In genomic region chr9:124110307-124110915, GRCh38 we compare ENCODE assay signal across 9 cellular contexts.
A peak's percentile ranks its signal among the peaks of the same experiment; 100 is the strongest.
DNase-seq lines count a peak whose midpoint lies in the region; ATAC-seq and TF ChIP-seq lines count a peak whose summit lies in the region.
"Had no signal": no experiment of that assay in that cellular context is flagged by ENCODE, and none has a peak within 500 bp of the region (broad histone marks: within the 10 kb centered on the region; RNA-seq: fewer than 3 reads in every experiment).

No MANE protein-coding gene starts in this region.

- H3K27ac ChIP-seq in gastroesophageal sphincter, result no peak overlapping the region
- H3K27ac ChIP-seq: breast epithelium had no signal

- H3K4me1 ChIP-seq in gastroesophageal sphincter, result no peaks in the 10 kb centered on the region
- H3K4me1 ChIP-seq: breast epithelium had no signal

- H3K36me3 Mint-ChIP-seq in activated CD4-positive, alpha-beta memory T cell treated with anti-CD3 and anti-CD28 coated beads, Interleukin-2, amount 10 ng/mL, durations not matched to agents 7 days and 5 days (ENCODE audit: low read depth), result no peaks in the 10 kb centered on the region

- no peak overlapping the region for H3K4me3 ChIP-seq in gastroesophageal sphincter
- H3K4me3 ChIP-seq: breast epithelium had no signal

- H3K27ac Mint-ChIP-seq in activated CD4-positive, alpha-beta memory T cell treated with anti-CD3 and anti-CD28 coated beads, Interleukin-2, amount 10 ng/mL, durations not matched to agents 7 days and 5 days, result no peak overlapping the region

- H3K27me3 Mint-ChIP-seq in activated CD4-positive, alpha-beta memory T cell treated with anti-CD3 and anti-CD28 coated beads, Interleukin-2, amount 10 ng/mL, durations not matched to agents 7 days and 5 days, result peaks cover 3% of the 10 kb centered on the region

- no peak for TF ChIP-seq CTCF in gastroesophageal sphincter (IDR thresholded peaks at IDR 0.05)

- ATAC-seq in gastroesophageal sphincter, result peak; percentile 48
- ATAC-seq in GM21367 (IDR thresholded peaks at IDR 0.05; ENCODE audit: unreplicated experiment), result no peak
- ATAC-seq in HG03342 (IDR thresholded peaks at IDR 0.05; ENCODE audit: unreplicated experiment), result no peak

- 29 to 35% methylated on average over 15 to 16 of the region's 16 CpGs for WGBS in gastroesophageal sphincter (ENCODE audit: low coverage in 1 of 2), 2 donors

- no peak for TF ChIP-seq EP300 in gastroesophageal sphincter (IDR thresholded peaks at IDR 0.05)

- H3K9me3 Mint-ChIP-seq in activated CD4-positive, alpha-beta memory T cell treated with anti-CD3 and anti-CD28 coated beads, Interleukin-2, amount 10 ng/mL, durations not matched to agents 7 days and 5 days, result no peaks in the 10 kb centered on the region

- peaks cover 58% of the 10 kb centered on the region for H3K27me3 ChIP-seq in gastroesophageal sphincter
- H3K27me3 ChIP-seq: breast epithelium had no signal

- H3K4me3 Mint-ChIP-seq in activated CD4-positive, alpha-beta memory T cell treated with anti-CD3 and anti-CD28 coated beads, Interleukin-2, amount 10 ng/mL, durations not matched to agents 7 days and 5 days, result no peak overlapping the region

- H3K9me3 ChIP-seq in gastroesophageal sphincter, result no peaks in the 10 kb centered on the region
- H3K9me3 ChIP-seq: breast epithelium had no signal

- POLR2A ChIA-PET in activated CD4-positive, alpha-beta memory T cell treated with anti-CD3 and anti-CD28 coated beads, Interleukin-2, amount 10 ng/mL, durations not matched to agents 7 days and 5 days (lab: Charles Lee), result no interaction called here

- H3K36me3 ChIP-seq in gastroesophageal sphincter, result no peaks in the 10 kb centered on the region
- H3K36me3 ChIP-seq: breast epithelium had no signal

- CTCF ChIA-PET in activated CD4-positive, alpha-beta memory T cell treated with anti-CD3 and anti-CD28 coated beads, Interleukin-2, amount 10 ng/mL, durations not matched to agents 7 days and 5 days (lab: Charles Lee), result interaction anchor here (1.9 kb wide), 1 partner anchor 16 kb away, joined by 5 read pairs; no protein-coding TSS in a partner anchor

- H3K4me1 Mint-ChIP-seq in activated CD4-positive, alpha-beta memory T cell treated with anti-CD3 and anti-CD28 coated beads, Interleukin-2, amount 10 ng/mL, durations not matched to agents 7 days and 5 days, result no peaks in the 10 kb centered on the region

- no peak for TF ChIP-seq POLR2A in gastroesophageal sphincter (IDR thresholded peaks at IDR 0.05)

- peak; percentile 85 for DNase-seq in COLO829 (ENCODE audit: low spot score)
- peak; percentile 64 for DNase-seq in LHCN-M2 (ENCODE audit: low read depth)
- DNase-seq in activated CD4-positive, alpha-beta memory T cell treated with anti-CD3 and anti-CD28 coated beads, Interleukin-2, amount 10 ng/mL, durations not matched to agents 7 days and 5 days, result peak; percentile 60
- peak; percentile 37 for DNase-seq in renal cortical epithelial cell (ENCODE audit: low read depth)
- DNase-seq in COLO668 (lab: John Stamatoyannopoulos, UW; ENCODE audit: unreplicated experiment), result no peak
